Comparison of ENCODE assay signal across 1 cellular context in the genomic region with DNA sequence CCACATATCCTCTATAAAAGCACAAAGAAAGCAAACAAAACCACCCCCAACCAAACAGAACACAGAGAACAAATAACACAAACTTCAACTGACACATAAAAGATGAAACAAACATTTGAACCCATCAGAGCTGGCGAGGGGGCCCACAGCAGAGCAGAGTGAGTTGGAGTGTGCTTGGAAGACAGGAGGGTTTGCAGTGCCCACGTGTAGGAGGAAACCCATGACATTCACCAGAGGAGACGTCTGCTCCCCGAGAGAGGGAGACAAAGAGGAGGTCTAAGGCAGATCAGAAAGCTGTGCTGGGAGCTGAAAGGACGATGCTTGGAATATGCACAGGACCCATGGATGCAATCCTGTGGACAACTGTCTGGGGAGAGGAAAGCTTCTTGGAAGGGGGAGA.
TF ChIP-seq lines count a peak whose summit lies in the region.

No MANE protein-coding gene starts in this region.

TF ChIP-seq in GM23338, 12 proteins besides CTCF, POLR2A, EP300 and RAD21:
- TF ChIP-seq, protein P1, sequence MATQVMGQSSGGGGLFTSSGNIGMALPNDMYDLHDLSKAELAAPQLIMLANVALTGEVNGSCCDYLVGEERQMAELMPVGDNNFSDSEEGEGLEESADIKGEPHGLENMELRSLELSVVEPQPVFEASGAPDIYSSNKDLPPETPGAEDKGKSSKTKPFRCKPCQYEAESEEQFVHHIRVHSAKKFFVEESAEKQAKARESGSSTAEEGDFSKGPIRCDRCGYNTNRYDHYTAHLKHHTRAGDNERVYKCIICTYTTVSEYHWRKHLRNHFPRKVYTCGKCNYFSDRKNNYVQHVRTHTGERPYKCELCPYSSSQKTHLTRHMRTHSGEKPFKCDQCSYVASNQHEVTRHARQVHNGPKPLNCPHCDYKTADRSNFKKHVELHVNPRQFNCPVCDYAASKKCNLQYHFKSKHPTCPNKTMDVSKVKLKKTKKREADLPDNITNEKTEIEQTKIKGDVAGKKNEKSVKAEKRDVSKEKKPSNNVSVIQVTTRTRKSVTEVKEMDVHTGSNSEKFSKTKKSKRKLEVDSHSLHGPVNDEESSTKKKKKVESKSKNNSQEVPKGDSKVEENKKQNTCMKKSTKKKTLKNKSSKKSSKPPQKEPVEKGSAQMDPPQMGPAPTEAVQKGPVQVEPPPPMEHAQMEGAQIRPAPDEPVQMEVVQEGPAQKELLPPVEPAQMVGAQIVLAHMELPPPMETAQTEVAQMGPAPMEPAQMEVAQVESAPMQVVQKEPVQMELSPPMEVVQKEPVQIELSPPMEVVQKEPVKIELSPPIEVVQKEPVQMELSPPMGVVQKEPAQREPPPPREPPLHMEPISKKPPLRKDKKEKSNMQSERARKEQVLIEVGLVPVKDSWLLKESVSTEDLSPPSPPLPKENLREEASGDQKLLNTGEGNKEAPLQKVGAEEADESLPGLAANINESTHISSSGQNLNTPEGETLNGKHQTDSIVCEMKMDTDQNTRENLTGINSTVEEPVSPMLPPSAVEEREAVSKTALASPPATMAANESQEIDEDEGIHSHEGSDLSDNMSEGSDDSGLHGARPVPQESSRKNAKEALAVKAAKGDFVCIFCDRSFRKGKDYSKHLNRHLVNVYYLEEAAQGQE (IDR thresholded peaks at IDR 0.05; ENCODE audit: unreplicated experiment): no peak
- TF ChIP-seq STAT1 (IDR thresholded peaks at IDR 0.05; ENCODE audit: unreplicated experiment) (no peak), NANOG (IDR thresholded peaks at IDR 0.05; ENCODE audit: borderline replicate concordance) (no peak), EZH2 (IDR thresholded peaks at IDR 0.05; ENCODE audit: low read depth, unreplicated experiment) (no peak), ZNF331 (CRISPR knock-in tag; IDR thresholded peaks at IDR 0.05; ENCODE audit: low read depth) (no peak), JUNB (IDR thresholded peaks at IDR 0.05; ENCODE audit: unreplicated experiment) (no peak), CREB1 (CRISPR knock-in tag; IDR thresholded peaks at IDR 0.05; ENCODE audit: low read depth) (no peak), POLR2AphosphoS5 (IDR thresholded peaks at IDR 0.05; ENCODE audit: low read depth) (no peak), EZH2phosphoT487 (IDR thresholded peaks at IDR 0.05; ENCODE audit: unreplicated experiment) (no peak), ZNF114 (CRISPR knock-in tag; IDR thresholded peaks at IDR 0.05) (no peak)
- TF ChIP-seq, protein P2, sequence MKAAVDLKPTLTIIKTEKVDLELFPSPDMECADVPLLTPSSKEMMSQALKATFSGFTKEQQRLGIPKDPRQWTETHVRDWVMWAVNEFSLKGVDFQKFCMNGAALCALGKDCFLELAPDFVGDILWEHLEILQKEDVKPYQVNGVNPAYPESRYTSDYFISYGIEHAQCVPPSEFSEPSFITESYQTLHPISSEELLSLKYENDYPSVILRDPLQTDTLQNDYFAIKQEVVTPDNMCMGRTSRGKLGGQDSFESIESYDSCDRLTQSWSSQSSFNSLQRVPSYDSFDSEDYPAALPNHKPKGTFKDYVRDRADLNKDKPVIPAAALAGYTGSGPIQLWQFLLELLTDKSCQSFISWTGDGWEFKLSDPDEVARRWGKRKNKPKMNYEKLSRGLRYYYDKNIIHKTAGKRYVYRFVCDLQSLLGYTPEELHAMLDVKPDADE (IDR thresholded peaks at IDR 0.05): no peak
- TF ChIP-seq, protein P3, sequence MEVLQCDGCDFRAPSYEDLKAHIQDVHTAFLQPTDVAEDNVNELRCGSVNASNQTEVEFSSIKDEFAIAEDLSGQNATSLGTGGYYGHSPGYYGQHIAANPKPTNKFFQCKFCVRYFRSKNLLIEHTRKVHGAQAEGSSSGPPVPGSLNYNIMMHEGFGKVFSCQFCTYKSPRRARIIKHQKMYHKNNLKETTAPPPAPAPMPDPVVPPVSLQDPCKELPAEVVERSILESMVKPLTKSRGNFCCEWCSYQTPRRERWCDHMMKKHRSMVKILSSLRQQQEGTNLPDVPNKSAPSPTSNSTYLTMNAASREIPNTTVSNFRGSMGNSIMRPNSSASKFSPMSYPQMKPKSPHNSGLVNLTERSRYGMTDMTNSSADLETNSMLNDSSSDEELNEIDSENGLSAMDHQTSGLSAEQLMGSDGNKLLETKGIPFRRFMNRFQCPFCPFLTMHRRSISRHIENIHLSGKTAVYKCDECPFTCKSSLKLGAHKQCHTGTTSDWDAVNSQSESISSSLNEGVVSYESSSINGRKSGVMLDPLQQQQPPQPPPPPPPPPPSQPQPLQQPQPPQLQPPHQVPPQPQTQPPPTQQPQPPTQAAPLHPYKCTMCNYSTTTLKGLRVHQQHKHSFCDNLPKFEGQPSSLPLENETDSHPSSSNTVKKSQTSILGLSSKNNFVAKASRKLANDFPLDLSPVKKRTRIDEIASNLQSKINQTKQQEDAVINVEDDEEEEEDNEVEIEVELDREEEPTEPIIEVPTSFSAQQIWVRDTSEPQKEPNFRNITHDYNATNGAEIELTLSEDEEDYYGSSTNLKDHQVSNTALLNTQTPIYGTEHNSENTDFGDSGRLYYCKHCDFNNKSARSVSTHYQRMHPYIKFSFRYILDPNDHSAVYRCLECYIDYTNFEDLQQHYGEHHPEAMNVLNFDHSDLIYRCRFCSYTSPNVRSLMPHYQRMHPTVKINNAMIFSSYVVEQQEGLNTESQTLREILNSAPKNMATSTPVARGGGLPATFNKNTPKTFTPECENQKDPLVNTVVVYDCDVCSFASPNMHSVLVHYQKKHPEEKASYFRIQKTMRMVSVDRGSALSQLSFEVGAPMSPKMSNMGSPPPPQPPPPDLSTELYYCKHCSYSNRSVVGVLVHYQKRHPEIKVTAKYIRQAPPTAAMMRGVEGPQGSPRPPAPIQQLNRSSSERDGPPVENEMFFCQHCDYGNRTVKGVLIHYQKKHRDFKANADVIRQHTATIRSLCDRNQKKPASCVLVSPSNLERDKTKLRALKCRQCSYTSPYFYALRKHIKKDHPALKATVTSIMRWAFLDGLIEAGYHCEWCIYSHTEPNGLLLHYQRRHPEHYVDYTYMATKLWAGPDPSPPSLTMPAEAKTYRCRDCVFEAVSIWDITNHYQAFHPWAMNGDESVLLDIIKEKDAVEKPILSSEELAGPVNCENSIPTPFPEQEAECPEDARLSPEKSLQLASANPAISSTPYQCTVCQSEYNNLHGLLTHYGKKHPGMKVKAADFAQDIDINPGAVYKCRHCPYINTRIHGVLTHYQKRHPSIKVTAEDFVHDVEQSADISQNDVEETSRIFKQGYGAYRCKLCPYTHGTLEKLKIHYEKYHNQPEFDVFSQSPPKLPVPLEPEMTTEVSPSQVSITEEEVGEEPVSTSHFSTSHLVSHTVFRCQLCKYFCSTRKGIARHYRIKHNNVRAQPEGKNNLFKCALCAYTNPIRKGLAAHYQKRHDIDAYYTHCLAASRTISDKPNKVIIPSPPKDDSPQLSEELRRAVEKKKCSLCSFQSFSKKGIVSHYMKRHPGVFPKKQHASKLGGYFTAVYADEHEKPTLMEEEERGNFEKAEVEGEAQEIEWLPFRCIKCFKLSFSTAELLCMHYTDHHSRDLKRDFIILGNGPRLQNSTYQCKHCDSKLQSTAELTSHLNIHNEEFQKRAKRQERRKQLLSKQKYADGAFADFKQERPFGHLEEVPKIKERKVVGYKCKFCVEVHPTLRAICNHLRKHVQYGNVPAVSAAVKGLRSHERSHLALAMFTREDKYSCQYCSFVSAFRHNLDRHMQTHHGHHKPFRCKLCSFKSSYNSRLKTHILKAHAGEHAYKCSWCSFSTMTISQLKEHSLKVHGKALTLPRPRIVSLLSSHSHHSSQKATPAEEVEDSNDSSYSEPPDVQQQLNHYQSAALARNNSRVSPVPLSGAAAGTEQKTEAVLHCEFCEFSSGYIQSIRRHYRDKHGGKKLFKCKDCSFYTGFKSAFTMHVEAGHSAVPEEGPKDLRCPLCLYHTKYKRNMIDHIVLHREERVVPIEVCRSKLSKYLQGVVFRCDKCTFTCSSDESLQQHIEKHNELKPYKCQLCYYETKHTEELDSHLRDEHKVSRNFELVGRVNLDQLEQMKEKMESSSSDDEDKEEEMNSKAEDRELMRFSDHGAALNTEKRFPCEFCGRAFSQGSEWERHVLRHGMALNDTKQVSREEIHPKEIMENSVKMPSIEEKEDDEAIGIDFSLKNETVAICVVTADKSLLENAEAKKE (CRISPR knock-in tag; IDR thresholded peaks at IDR 0.05): no peak
